ENCODE assay signal across 1 cellular context in genomic region chr16:89507834-89508590, GRCh38.
TF ChIP-seq lines count a peak whose summit lies in the region.

Gene SPG7 (plus strand): TSS chr16:89508403. CDS start chr16:89508418, 15 bp downstream.

TF ChIP-seq in K562, 482 proteins besides CTCF, POLR2A, EP300 and RAD21 (continued from another document):
- no peak for TF ChIP-seq ARID3A (IDR thresholded peaks at IDR 0.05; ENCODE audit: borderline replicate concordance, low read depth, low read length)
- TF ChIP-seq ZNF175 (CRISPR knock-in tag; IDR thresholded peaks at IDR 0.05; ENCODE audit: low read depth) = no peak
- TF ChIP-seq MIER1 (IDR thresholded peaks at IDR 0.05; ENCODE audit: low read depth) = no peak
- no peak for TF ChIP-seq ZNF586 (CRISPR knock-in tag; conservative IDR thresholded peaks at IDR 0.05)
- TF ChIP-seq FOXP1 (CRISPR knock-in tag; IDR thresholded peaks at IDR 0.05) = 0 out of 2 replicates have a peak, but pooled peaks have one; percentile 48
- TF ChIP-seq MEF2A (IDR thresholded peaks at IDR 0.05; ENCODE audit: control insufficient read depth, low read depth, low read length) = no peak
- TF ChIP-seq PKNOX1 (IDR thresholded peaks at IDR 0.05) = no peak
- no peak; the same call in 1 of the 2 replicates for TF ChIP-seq HMGXB4 (CRISPR knock-in tag; IDR thresholded peaks at IDR 0.05)
- TF ChIP-seq KDM5B (IDR thresholded peaks at IDR 0.05; ENCODE audit: insufficient replicate concordance, low read depth, low read length) = peak; percentile 70
- no peak for TF ChIP-seq HOMEZ (CRISPR knock-in tag; IDR thresholded peaks at IDR 0.05)
- peak; percentile 57; the same call in 1 of the 2 replicates for TF ChIP-seq ZBTB9 (CRISPR knock-in tag; IDR thresholded peaks at IDR 0.05)
- TF ChIP-seq SRSF3 (IDR thresholded peaks at IDR 0.05; ENCODE audit: insufficient read depth, low read length) = no peak; the same call in 1 of the 2 replicates
- peak; percentile 14; the same call in 1 of the 2 replicates for TF ChIP-seq ZBTB5 (IDR thresholded peaks at IDR 0.05)
- no peak for TF ChIP-seq DEAF1 (CRISPR knock-in tag; IDR thresholded peaks at IDR 0.05)
- TF ChIP-seq JUND (IDR thresholded peaks at IDR 0.05; ENCODE audit: borderline replicate concordance, low read depth, low read length) = no peak
- TF ChIP-seq JUND (tag; IDR thresholded peaks at IDR 0.05; ENCODE audit: borderline replicate concordance, low read depth, low read length) = no peak
- TF ChIP-seq ZBED1 (IDR thresholded peaks at IDR 0.05) = no peak
- no peak for TF ChIP-seq PTTG1 (tag; IDR thresholded peaks at IDR 0.05; ENCODE audit: low read depth)
- TF ChIP-seq CBFA2T3 (IDR thresholded peaks at IDR 0.05) = no peak
- no peak for TF ChIP-seq TFAM (CRISPR knock-in tag; conservative IDR thresholded peaks at IDR 0.05)
- peak; percentile 76 for TF ChIP-seq THAP12 (CRISPR knock-in tag; IDR thresholded peaks at IDR 0.05)
- no peak; the same call in 1 of the 2 replicates for TF ChIP-seq ZBTB33 (CRISPR knock-in tag; IDR thresholded peaks at IDR 0.05)
- TF ChIP-seq EP400 (IDR thresholded peaks at IDR 0.05) = peak; percentile 91
- TF ChIP-seq PRMT5 (CRISPR knock-in tag; IDR thresholded peaks at IDR 0.05) = no peak
- no peak for TF ChIP-seq CEBPZ (IDR thresholded peaks at IDR 0.05; ENCODE audit: borderline replicate concordance, low read depth, low read length)
TF ChIP-seq in K562: peak in this region for 110.
